Comparison of ENCODE assay signal across 12 cellular contexts in the genomic region with DNA sequence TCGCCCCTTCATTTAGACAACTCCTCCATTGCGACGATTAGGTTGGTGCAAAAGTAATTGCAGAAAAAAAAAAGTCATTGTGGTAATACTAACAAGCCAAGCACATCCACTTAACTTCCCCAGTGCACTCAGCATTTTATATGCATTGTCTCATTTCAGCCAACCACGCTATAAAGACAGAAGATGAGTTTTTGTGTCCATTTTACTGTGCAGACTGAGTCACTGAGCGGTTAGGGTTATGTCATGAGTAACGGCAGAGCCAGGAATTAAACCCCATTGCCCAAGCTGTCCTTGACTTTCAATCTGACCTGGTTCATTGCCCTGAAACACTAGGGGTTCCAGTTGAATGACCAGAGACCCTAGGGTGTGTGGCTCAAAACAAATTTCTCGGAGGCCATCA.
"Had no signal": no experiment of that assay in that cellular context is flagged by ENCODE, and none has a peak within 500 bp of the region (broad histone marks: within the 10 kb centered on the region; RNA-seq: fewer than 3 reads in every experiment).

No MANE protein-coding gene starts in this region.

- ATAC-seq: body of pancreas had no signal

- H3K9me3 ChIP-seq: body of pancreas, sigmoid colon had no signal

- H3K27ac ChIP-seq: body of pancreas, coronary artery, epithelial cell of prostate, sigmoid colon, WERI-Rb-1 had no signal

- H3K27me3 ChIP-seq: body of pancreas, sigmoid colon had no signal

- H3K4me3 ChIP-seq: body of pancreas, coronary artery, sigmoid colon had no signal

- H3K4me3 Mint-ChIP-seq: activated CD4-positive, alpha-beta T cell treated with anti-CD3 and anti-CD28 coated beads, Interleukin-2, amount 10 ng/mL, durations not matched to agents 24 days and 14 days; stimulated activated naive CD8-positive, alpha-beta T cell treated with anti-CD3 and anti-CD28 coated beads, Interleukin-15, Interleukin-2, amounts not matched to agents 100 ng/mL and 50 ng/mL, for 24 hours had no signal

- H3K9me3 Mint-ChIP-seq: activated CD4-positive, alpha-beta T cell treated with anti-CD3 and anti-CD28 coated beads, Interleukin-2, amount 10 ng/mL, durations not matched to agents 24 days and 14 days; stimulated activated naive CD8-positive, alpha-beta T cell treated with anti-CD3 and anti-CD28 coated beads, Interleukin-15, Interleukin-2, amounts not matched to agents 100 ng/mL and 50 ng/mL, for 24 hours had no signal

- DNase-seq: activated CD4-positive, alpha-beta T cell treated with anti-CD3 and anti-CD28 coated beads, Interleukin-2, amount 10 ng/mL, durations not matched to agents 24 days and 14 days; activated naive CD4-positive, alpha-beta T cell treated with anti-CD3 and anti-CD28 coated beads, Interleukin-2, amount 50 U/mL, for 16 hours; body of pancreas; central memory CD4-positive, alpha-beta T cell; effector CD4-positive, alpha-beta T cell; hippocampal formation; sigmoid colon; stimulated activated CD4-positive, alpha-beta T cell treated with anti-CD3 and anti-CD28 coated beads, Interleukin-12 subunit alpha, Interleukin-12 subunit beta, amount 100 ng/mL, for 4 hours; WERI-Rb-1 had no signal

- H3K27me3 Mint-ChIP-seq: activated CD4-positive, alpha-beta T cell treated with anti-CD3 and anti-CD28 coated beads, Interleukin-2, amount 10 ng/mL, durations not matched to agents 24 days and 14 days; stimulated activated naive CD8-positive, alpha-beta T cell treated with anti-CD3 and anti-CD28 coated beads, Interleukin-15, Interleukin-2, amounts not matched to agents 100 ng/mL and 50 ng/mL, for 24 hours had no signal

- H3K36me3 ChIP-seq: sigmoid colon, WERI-Rb-1 had no signal

- H3K27ac Mint-ChIP-seq: activated CD4-positive, alpha-beta T cell treated with anti-CD3 and anti-CD28 coated beads, Interleukin-2, amount 10 ng/mL, durations not matched to agents 24 days and 14 days; stimulated activated naive CD8-positive, alpha-beta T cell treated with anti-CD3 and anti-CD28 coated beads, Interleukin-15, Interleukin-2, amounts not matched to agents 100 ng/mL and 50 ng/mL, for 24 hours had no signal
